2 cellular contexts compared by ENCODE assay signal in the genomic region with DNA sequence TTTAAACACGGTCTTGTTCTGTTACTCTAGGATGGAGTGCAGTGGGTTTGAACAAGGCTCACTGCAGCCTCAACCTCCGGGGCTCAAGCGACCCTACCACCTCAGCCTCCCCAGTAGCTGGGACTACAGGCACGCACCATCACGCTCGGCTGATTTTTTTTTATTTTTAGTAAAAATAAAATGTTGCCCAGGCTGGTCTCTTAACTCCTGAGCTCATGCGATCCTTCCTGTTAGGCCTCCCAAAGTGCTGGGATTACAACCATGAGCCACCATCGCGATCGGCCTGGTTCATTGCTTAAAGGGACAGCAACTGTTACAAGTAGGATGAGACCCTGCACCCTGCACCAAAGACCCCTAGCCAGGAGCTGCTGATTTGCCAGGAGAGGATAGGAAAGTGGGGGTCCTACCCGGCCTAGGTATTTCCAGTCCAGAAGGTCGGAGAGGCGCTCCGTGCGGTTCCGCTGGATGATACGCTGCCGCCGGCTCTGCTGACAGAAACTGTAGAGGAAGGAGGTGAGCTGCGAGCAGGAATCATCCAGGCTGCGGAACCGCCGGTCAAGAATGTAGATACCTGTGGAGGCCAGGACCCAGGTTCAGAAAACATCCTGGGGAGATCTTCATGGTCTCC.
TF ChIP-seq lines count a peak whose summit lies in the region.

No MANE protein-coding gene starts in this region.

TF ChIP-seq in HEK293, 187 proteins besides CTCF, POLR2A, EP300 and RAD21:
- TF ChIP-seq, protein P1, sequence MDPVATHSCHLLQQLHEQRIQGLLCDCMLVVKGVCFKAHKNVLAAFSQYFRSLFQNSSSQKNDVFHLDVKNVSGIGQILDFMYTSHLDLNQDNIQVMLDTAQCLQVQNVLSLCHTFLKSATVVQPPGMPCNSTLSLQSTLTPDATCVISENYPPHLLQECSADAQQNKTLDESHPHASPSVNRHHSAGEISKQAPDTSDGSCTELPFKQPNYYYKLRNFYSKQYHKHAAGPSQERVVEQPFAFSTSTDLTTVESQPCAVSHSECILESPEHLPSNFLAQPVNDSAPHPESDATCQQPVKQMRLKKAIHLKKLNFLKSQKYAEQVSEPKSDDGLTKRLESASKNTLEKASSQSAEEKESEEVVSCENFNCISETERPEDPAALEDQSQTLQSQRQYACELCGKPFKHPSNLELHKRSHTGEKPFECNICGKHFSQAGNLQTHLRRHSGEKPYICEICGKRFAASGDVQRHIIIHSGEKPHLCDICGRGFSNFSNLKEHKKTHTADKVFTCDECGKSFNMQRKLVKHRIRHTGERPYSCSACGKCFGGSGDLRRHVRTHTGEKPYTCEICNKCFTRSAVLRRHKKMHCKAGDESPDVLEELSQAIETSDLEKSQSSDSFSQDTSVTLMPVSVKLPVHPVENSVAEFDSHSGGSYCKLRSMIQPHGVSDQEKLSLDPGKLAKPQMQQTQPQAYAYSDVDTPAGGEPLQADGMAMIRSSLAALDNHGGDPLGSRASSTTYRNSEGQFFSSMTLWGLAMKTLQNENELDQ (tag by site-specific recombination; IDR thresholded peaks at IDR 0.05; ENCODE audit: low read depth) = no peak
- peak; percentile 11; the same call in 1 of the 2 replicates for TF ChIP-seq SP3 (tag by site-specific recombination; IDR thresholded peaks at IDR 0.05)

TF ChIP-seq in GM12878, 131 proteins besides CTCF, POLR2A, EP300 and RAD21:
- TF ChIP-seq ZNF207 (IDR thresholded peaks at IDR 0.05; ENCODE audit: borderline replicate concordance) = no peak
- TF ChIP-seq KLF5 (IDR thresholded peaks at IDR 0.05; ENCODE audit: partially characterized antibody) = no peak
- TF ChIP-seq SREBF1 (IDR thresholded peaks at IDR 0.05; ENCODE audit: low read length) = no peak
- no peak for TF ChIP-seq ATF7 (IDR thresholded peaks at IDR 0.05; ENCODE audit: low read depth)
- no peak for TF ChIP-seq HDAC6 (IDR thresholded peaks at IDR 0.05; ENCODE audit: unreplicated experiment)
- no peak for TF ChIP-seq YY1 (IDR thresholded peaks at IDR 0.05; ENCODE audit: low read depth, low read length)
- TF ChIP-seq, protein P2, sequence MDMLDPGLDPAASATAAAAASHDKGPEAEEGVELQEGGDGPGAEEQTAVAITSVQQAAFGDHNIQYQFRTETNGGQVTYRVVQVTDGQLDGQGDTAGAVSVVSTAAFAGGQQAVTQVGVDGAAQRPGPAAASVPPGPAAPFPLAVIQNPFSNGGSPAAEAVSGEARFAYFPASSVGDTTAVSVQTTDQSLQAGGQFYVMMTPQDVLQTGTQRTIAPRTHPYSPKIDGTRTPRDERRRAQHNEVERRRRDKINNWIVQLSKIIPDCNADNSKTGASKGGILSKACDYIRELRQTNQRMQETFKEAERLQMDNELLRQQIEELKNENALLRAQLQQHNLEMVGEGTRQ (IDR thresholded peaks at IDR 0.05; ENCODE audit: borderline replicate concordance, low read depth, low read length) = no peak
- no peak for TF ChIP-seq RFX5 (IDR thresholded peaks at IDR 0.05; ENCODE audit: low read depth, low read length)
- no peak for TF ChIP-seq SMC3 (IDR thresholded peaks at IDR 0.05; ENCODE audit: borderline replicate concordance, low read length)
- no peak for TF ChIP-seq HSF1 (IDR thresholded peaks at IDR 0.05; ENCODE audit: low read depth, low read length)
- no peak for TF ChIP-seq IRF5 (IDR thresholded peaks at IDR 0.05; ENCODE audit: borderline replicate concordance)
- no peak for TF ChIP-seq USF1 (IDR thresholded peaks at IDR 0.05; ENCODE audit: borderline replicate concordance, extremely low read length, insufficient read depth, low read depth, low read length)
- TF ChIP-seq TARDBP (IDR thresholded peaks at IDR 0.05; ENCODE audit: borderline replicate concordance) = no peak
- TF ChIP-seq NFYA (IDR thresholded peaks at IDR 0.05; ENCODE audit: borderline replicate concordance, low read depth, low read length) = no peak
- no peak for TF ChIP-seq RB1 (IDR thresholded peaks at IDR 0.05; ENCODE audit: borderline replicate concordance)
- no peak for TF ChIP-seq BACH1 (IDR thresholded peaks at IDR 0.05; ENCODE audit: borderline replicate concordance)
